9 cellular contexts compared by ENCODE assay signal in genomic region chr3:23865595-23866396, GRCh38. TPM values are rescaled to one million over a fixed set of nuclear protein-coding genes. Genes with fewer than 3 reads are reported as not detected.
A peak's percentile ranks its signal among the peaks of the same experiment; 100 is the strongest.
DNase-seq lines count a peak whose midpoint lies in the region; ATAC-seq and TF ChIP-seq lines count a peak whose summit lies in the region.
"Had no signal": no experiment of that assay in that cellular context is flagged by ENCODE, and none has a peak within 500 bp of the region (broad histone marks: within the 10 kb centered on the region; RNA-seq: fewer than 3 reads in every experiment).

No MANE protein-coding gene starts in this region.

- H3K27ac ChIP-seq in CD4-positive, alpha-beta memory T cell (ENCODE audit: low read depth, low read length): no peak overlapping the region

- ATAC-seq in GM21360 (IDR thresholded peaks at IDR 0.05; ENCODE audit: unreplicated experiment) (peak; percentile 81), HG03460 (IDR thresholded peaks at IDR 0.05; ENCODE audit: unreplicated experiment) (peak; percentile 83), memory B cell (ENCODE audit: low read depth) (peak; percentile 42), omental fat pad (ENCODE audit: low FRiP score) (no peak)

- peaks cover 13 to 15% of the 10 kb centered on the region in 2 donors for H3K36me3 Mint-ChIP-seq in CD4-positive, alpha-beta memory T cell
- H3K36me3 Mint-ChIP-seq in brain: peaks cover 35% of the 10 kb centered on the region
- H3K36me3 Mint-ChIP-seq in memory B cell: peaks cover 15% of the 10 kb centered on the region

- H3K4me3 ChIP-seq in CD4-positive, alpha-beta memory T cell (ENCODE audit: low read length in 2 of 2): no peak overlapping the region

- H3K27me3 Mint-ChIP-seq in CD4-positive, alpha-beta memory T cell: no peaks in the 10 kb centered on the region
- H3K27me3 Mint-ChIP-seq in brain: peaks cover 3% of the 10 kb centered on the region
- no peaks in the 10 kb centered on the region for H3K27me3 Mint-ChIP-seq in memory B cell
- H3K27me3 Mint-ChIP-seq: activated naive CD8-positive, alpha-beta T cell had no signal

- H3K4me1 ChIP-seq in CD4-positive, alpha-beta memory T cell (ENCODE audit: insufficient read depth, low read length): no peaks in the 10 kb centered on the region

- no peak for TF ChIP-seq CTCF in brain (conservative IDR thresholded peaks at IDR 0.05)
- TF ChIP-seq CTCF in omental fat pad (IDR thresholded peaks at IDR 0.05): no peak

- no peaks in the 10 kb centered on the region for H3K9me3 ChIP-seq in CD4-positive, alpha-beta memory T cell (ENCODE audit: control insufficient read depth in 1 of 2, low read length in 2 of 2)

- no peak overlapping the region for H3K4me3 Mint-ChIP-seq in CD4-positive, alpha-beta memory T cell
- H3K4me3 Mint-ChIP-seq in brain: peak overlapping the region in 3 of 5 experiments; percentile 6 to 47 (median 36)
- no peak overlapping the region for H3K4me3 Mint-ChIP-seq in memory B cell
- H3K4me3 Mint-ChIP-seq: activated naive CD8-positive, alpha-beta T cell had no signal

- CTCF ChIA-PET in CD4-positive, alpha-beta memory T cell (lab: Charles Lee; ENCODE audit: partially characterized antibody): interaction anchor here (1.2 kb wide), 1 partner anchor 12 kb away, joined by 3 read pairs; no protein-coding TSS in a partner anchor

- H3K4me1 Mint-ChIP-seq in CD4-positive, alpha-beta memory T cell: peaks cover 33 to 66% (median 50%) of the 10 kb centered on the region in 4 donors
- H3K4me1 Mint-ChIP-seq in brain: peaks cover 52% of the 10 kb centered on the region
- H3K4me1 Mint-ChIP-seq in memory B cell: peaks cover 27% of the 10 kb centered on the region

- no peaks in the 10 kb centered on the region for H3K27me3 ChIP-seq in CD4-positive, alpha-beta memory T cell (ENCODE audit: insufficient read depth, low read length)

- DNase-seq in CD4-positive, alpha-beta memory T cell: no peak
- no peak for DNase-seq in memory B cell (ENCODE audit: low spot score in 2 of 2)
- no peak for DNase-seq in omental fat pad (ENCODE audit: low spot score)
- no peak for DNase-seq in NCI-H2081 treated with DMSO at 0.1 percent for 48 hours (lab: John Stamatoyannopoulos, UW)
- DNase-seq in activated T-cell treated with anti-CD3 and anti-CD28 coated beads for 4 hours: no peak

- POLR2A ChIA-PET in CD4-positive, alpha-beta memory T cell (lab: Charles Lee; ENCODE audit: partially characterized antibody): interaction anchor here (0.9 kb wide), 1 partner anchor 21 kb away, joined by 3 read pairs; no protein-coding TSS in a partner anchor

- no peaks in the 10 kb centered on the region for H3K36me3 ChIP-seq in CD4-positive, alpha-beta memory T cell (ENCODE audit: insufficient read depth, low read length)

- intact Hi-C loops in CD4-positive, alpha-beta memory T cell (cut with micrococcal nuclease): no loop called here

- H3K9me3 Mint-ChIP-seq in CD4-positive, alpha-beta memory T cell: no peaks in the 10 kb centered on the region
- peaks cover 0 to 7% (median 0%) of the 10 kb centered on the region in 5 experiments for H3K9me3 Mint-ChIP-seq in brain
- no peaks in the 10 kb centered on the region for H3K9me3 Mint-ChIP-seq in memory B cell

- H3K27ac Mint-ChIP-seq in CD4-positive, alpha-beta memory T cell: peak overlapping the region in 4 of 7 donors; percentile 34 to 78 (median 53)
- H3K27ac Mint-ChIP-seq in brain (peak overlapping the region; percentile 1 to 94 (median 40)), memory B cell (peak overlapping the region; percentile 85)
- H3K27ac Mint-ChIP-seq: activated naive CD8-positive, alpha-beta T cell had no signal

RNA-seq across cellular contexts. Expression of gene NKIRAS1, which starts 51.0 kb away (rescaled TPM):
- 1 to 10 TPM; 5.2 to 5.3 TPM for total RNA-seq in CD4-positive, alpha-beta memory T cell
- 1 to 10 TPM; 3.4 to 3.8 TPM for polyA plus RNA-seq in CD4-positive, alpha-beta memory T cell
- 9.2 TPM for polyA plus RNA-seq in brain (ENCODE audit: insufficient read depth, low read depth, low replicate concordance)
- 10 to 100 TPM in 3 of 4 donors, 1 to 10 TPM in 1; 8.9 to 15.1 (median 11.7) TPM for total RNA-seq in omental fat pad

RNA-seq across cellular contexts. Expression of gene RPL15, which starts 51.1 kb away (rescaled TPM):
- 1,000 to 10,000 TPM; 1,856 to 2,010 TPM for total RNA-seq in CD4-positive, alpha-beta memory T cell
- polyA plus RNA-seq in CD4-positive, alpha-beta memory T cell: 1,000 to 10,000 TPM; 4,646 to 4,720 TPM
- polyA plus RNA-seq in brain (ENCODE audit: insufficient read depth, low read depth, low replicate concordance): 2,473 TPM
- 1,000 to 10,000 TPM; 1,996 to 2,993 (median 2,303) TPM for total RNA-seq in omental fat pad

Comparison
In these comparisons a context has a peak if more than half of its experiments do, and no peak if none do; other contexts are left out.
1. H3K4me3 Mint-ChIP-seq: peak in brain (3 of 5); none in CD4-positive, alpha-beta memory T cell (0 of 8) and memory B cell (single experiment).
2. Peak in every context shown above with its lines, with median percentiles within 50 percentile points of each other: H3K27ac Mint-ChIP-seq.